ENCODE assay signal across 1 cellular context in the genomic region with DNA sequence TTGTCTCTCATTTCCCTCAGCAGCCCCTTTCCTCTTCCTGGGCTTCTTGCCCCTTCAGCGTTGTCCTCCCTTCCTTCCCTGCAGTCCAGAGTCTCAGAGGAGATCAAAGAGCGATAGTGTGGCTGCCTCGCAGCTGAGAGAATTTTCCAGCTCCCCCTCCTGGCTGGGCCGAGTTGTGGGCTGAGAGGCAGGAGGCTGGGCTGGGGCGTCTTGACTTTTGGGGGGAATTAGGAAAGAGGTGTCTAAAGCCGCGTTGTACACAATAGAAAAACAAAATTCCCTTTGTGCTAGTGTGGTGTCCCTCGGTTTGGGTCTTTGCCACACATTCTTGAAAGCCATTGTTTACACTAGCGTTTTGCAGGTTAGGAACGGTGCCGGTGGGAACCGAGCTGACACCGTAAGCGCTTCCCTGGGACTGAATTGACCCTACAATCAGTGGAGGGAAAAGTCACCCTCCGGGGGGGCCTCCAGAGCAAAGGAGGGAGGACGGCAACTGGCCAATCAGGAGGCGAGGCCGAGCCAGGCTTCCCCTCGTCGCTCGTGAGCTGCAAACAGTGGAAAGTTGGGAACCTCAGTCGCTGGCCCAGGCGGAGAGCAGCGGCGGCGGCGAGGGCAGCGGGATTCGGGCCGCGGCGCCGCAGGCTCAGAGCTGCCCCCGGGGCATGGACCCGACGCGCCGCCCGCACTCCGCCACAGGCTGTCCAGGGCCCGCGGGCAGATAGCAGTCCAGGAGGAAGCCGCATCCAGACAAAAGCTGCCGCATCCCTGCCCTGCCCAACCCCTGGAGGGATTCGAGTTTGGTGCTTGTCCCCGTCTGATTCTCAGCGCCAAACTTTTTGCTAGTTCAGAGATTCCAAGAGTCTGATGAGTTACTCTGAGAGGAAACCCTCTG.
A peak's percentile ranks its signal among the peaks of the same experiment; 100 is the strongest.
TF ChIP-seq lines count a peak whose summit lies in the region.

Gene HMCN1, plus strand, starts transcription at position 574 of the 892 bp plus-strand sequence. CDS start 389 bp downstream, outside the sequence.

TF ChIP-seq in K562, 482 proteins besides CTCF, POLR2A, EP300 and RAD21 (continued from another document and continues in another):
- TF ChIP-seq TBP (optimal IDR thresholded peaks at IDR 0.05; ENCODE audit: low read depth, low read length) (no peak), ELF4 (CRISPR knock-in tag; IDR thresholded peaks at IDR 0.05) (no peak), MIER1 (IDR thresholded peaks at IDR 0.05; ENCODE audit: low read depth) (no peak), ZNF695 (CRISPR knock-in tag; IDR thresholded peaks at IDR 0.05) (no peak), L3MBTL2 (IDR thresholded peaks at IDR 0.05) (peak; percentile 60), NFYB (IDR thresholded peaks at IDR 0.05; ENCODE audit: extremely low read depth, insufficient read length) (peak; percentile 36), XRCC5 (IDR thresholded peaks at IDR 0.05; ENCODE audit: low read depth, low read length) (no peak), ZNF431 (CRISPR knock-in tag; IDR thresholded peaks at IDR 0.05) (no peak), FOXJ2 (tag; IDR thresholded peaks at IDR 0.05) (no peak), TGIF2 (CRISPR knock-in tag; IDR thresholded peaks at IDR 0.05) (0 out of 2 replicates have a peak, but pooled peaks have one; percentile 37), ZNF445 (CRISPR knock-in tag; IDR thresholded peaks at IDR 0.05; ENCODE audit: low read depth) (no peak), KAT8 (IDR thresholded peaks at IDR 0.05; ENCODE audit: low read depth) (no peak), SIN3B (IDR thresholded peaks at IDR 0.05; ENCODE audit: low read depth) (no peak), NFXL1 (CRISPR knock-in tag; IDR thresholded peaks at IDR 0.05) (peak; percentile 52; the same call in 1 of the 2 replicates), GMEB1 (CRISPR knock-in tag; IDR thresholded peaks at IDR 0.05) (no peak), ZBTB34 (CRISPR knock-in tag; IDR thresholded peaks at IDR 0.05) (no peak), ZNF121 (CRISPR knock-in tag; conservative IDR thresholded peaks at IDR 0.05) (no peak), DPF2 (IDR thresholded peaks at IDR 0.05) (0 out of 2 replicates have a peak, but pooled peaks have one; percentile 27), PTRF (tag; IDR thresholded peaks at IDR 0.05) (no peak), PKNOX1 (IDR thresholded peaks at IDR 0.05) (no peak), ZNF511 (CRISPR knock-in tag; IDR thresholded peaks at IDR 0.05) (no peak), CXXC5 (CRISPR knock-in tag; IDR thresholded peaks at IDR 0.05) (no peak; the same call in 1 of the 2 replicates), ZNF507 (tag; conservative IDR thresholded peaks at IDR 0.05) (no peak), YBX1 (IDR thresholded peaks at IDR 0.05) (no peak), ZNF764 (CRISPR knock-in tag; IDR thresholded peaks at IDR 0.05; ENCODE audit: low read depth) (no peak), ETV1 (tag; conservative IDR thresholded peaks at IDR 0.05; ENCODE audit: low read depth) (no peak), UBTF (IDR thresholded peaks at IDR 0.05; ENCODE audit: borderline replicate concordance in 1 of 2, low read depth in 2 of 2, low read length in 2 of 2) (peak; percentile 12 to 38; a peak in 1 of 4 replicates), MCM2 (IDR thresholded peaks at IDR 0.05; ENCODE audit: low read depth) (no peak), NUFIP1 (IDR thresholded peaks at IDR 0.05; ENCODE audit: partially characterized antibody) (no peak), ZNF780A (CRISPR knock-in tag; IDR thresholded peaks at IDR 0.05) (no peak), FOXA1 (IDR thresholded peaks at IDR 0.05; ENCODE audit: borderline replicate concordance) (no peak), MAZ (CRISPR knock-in tag; conservative IDR thresholded peaks at IDR 0.05 in 1 of 2, IDR thresholded peaks at IDR 0.05 in 1 of 2) (peak in 1 of 2 experiments; percentile 16; a peak in 1 of 4 replicates), NKRF (IDR thresholded peaks at IDR 0.05; ENCODE audit: borderline replicate concordance) (no peak), ARNT (IDR thresholded peaks at IDR 0.05) (no peak), TEAD4 (IDR thresholded peaks at IDR 0.05; ENCODE audit: low read length) (peak; percentile 28; the same call in 1 of the 2 replicates), TEAD4 (CRISPR knock-in tag; IDR thresholded peaks at IDR 0.05; ENCODE audit: borderline replicate concordance) (no peak)
- TF ChIP-seq, protein P1, sequence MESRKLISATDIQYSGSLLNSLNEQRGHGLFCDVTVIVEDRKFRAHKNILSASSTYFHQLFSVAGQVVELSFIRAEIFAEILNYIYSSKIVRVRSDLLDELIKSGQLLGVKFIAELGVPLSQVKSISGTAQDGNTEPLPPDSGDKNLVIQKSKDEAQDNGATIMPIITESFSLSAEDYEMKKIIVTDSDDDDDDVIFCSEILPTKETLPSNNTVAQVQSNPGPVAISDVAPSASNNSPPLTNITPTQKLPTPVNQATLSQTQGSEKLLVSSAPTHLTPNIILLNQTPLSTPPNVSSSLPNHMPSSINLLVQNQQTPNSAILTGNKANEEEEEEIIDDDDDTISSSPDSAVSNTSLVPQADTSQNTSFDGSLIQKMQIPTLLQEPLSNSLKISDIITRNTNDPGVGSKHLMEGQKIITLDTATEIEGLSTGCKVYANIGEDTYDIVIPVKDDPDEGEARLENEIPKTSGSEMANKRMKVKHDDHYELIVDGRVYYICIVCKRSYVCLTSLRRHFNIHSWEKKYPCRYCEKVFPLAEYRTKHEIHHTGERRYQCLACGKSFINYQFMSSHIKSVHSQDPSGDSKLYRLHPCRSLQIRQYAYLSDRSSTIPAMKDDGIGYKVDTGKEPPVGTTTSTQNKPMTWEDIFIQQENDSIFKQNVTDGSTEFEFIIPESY (CRISPR knock-in tag; IDR thresholded peaks at IDR 0.05), result no peak
- TF ChIP-seq, protein P2, sequence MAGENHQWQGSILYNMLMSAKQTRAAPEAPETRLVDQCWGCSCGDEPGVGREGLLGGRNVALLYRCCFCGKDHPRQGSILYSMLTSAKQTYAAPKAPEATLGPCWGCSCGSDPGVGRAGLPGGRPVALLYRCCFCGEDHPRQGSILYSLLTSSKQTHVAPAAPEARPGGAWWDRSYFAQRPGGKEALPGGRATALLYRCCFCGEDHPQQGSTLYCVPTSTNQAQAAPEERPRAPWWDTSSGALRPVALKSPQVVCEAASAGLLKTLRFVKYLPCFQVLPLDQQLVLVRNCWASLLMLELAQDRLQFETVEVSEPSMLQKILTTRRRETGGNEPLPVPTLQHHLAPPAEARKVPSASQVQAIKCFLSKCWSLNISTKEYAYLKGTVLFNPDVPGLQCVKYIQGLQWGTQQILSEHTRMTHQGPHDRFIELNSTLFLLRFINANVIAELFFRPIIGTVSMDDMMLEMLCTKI (IDR thresholded peaks at IDR 0.05; ENCODE audit: partially characterized antibody), result no peak
- TF ChIP-seq, protein P3, sequence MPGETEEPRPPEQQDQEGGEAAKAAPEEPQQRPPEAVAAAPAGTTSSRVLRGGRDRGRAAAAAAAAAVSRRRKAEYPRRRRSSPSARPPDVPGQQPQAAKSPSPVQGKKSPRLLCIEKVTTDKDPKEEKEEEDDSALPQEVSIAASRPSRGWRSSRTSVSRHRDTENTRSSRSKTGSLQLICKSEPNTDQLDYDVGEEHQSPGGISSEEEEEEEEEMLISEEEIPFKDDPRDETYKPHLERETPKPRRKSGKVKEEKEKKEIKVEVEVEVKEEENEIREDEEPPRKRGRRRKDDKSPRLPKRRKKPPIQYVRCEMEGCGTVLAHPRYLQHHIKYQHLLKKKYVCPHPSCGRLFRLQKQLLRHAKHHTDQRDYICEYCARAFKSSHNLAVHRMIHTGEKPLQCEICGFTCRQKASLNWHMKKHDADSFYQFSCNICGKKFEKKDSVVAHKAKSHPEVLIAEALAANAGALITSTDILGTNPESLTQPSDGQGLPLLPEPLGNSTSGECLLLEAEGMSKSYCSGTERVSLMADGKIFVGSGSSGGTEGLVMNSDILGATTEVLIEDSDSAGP (CRISPR knock-in tag; IDR thresholded peaks at IDR 0.05), result no peak
- TF ChIP-seq, protein P4, sequence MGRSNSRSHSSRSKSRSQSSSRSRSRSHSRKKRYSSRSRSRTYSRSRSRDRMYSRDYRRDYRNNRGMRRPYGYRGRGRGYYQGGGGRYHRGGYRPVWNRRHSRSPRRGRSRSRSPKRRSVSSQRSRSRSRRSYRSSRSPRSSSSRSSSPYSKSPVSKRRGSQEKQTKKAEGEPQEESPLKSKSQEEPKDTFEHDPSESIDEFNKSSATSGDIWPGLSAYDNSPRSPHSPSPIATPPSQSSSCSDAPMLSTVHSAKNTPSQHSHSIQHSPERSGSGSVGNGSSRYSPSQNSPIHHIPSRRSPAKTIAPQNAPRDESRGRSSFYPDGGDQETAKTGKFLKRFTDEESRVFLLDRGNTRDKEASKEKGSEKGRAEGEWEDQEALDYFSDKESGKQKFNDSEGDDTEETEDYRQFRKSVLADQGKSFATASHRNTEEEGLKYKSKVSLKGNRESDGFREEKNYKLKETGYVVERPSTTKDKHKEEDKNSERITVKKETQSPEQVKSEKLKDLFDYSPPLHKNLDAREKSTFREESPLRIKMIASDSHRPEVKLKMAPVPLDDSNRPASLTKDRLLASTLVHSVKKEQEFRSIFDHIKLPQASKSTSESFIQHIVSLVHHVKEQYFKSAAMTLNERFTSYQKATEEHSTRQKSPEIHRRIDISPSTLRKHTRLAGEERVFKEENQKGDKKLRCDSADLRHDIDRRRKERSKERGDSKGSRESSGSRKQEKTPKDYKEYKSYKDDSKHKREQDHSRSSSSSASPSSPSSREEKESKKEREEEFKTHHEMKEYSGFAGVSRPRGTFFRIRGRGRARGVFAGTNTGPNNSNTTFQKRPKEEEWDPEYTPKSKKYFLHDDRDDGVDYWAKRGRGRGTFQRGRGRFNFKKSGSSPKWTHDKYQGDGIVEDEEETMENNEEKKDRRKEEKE (IDR thresholded peaks at IDR 0.05; ENCODE audit: borderline replicate concordance in 1 of 2, control insufficient read depth in 1 of 2, low read depth in 2 of 2, low read length in 1 of 2), result no peak
